Comparison of ENCODE assay signal across 15 cellular contexts in the genomic region with DNA sequence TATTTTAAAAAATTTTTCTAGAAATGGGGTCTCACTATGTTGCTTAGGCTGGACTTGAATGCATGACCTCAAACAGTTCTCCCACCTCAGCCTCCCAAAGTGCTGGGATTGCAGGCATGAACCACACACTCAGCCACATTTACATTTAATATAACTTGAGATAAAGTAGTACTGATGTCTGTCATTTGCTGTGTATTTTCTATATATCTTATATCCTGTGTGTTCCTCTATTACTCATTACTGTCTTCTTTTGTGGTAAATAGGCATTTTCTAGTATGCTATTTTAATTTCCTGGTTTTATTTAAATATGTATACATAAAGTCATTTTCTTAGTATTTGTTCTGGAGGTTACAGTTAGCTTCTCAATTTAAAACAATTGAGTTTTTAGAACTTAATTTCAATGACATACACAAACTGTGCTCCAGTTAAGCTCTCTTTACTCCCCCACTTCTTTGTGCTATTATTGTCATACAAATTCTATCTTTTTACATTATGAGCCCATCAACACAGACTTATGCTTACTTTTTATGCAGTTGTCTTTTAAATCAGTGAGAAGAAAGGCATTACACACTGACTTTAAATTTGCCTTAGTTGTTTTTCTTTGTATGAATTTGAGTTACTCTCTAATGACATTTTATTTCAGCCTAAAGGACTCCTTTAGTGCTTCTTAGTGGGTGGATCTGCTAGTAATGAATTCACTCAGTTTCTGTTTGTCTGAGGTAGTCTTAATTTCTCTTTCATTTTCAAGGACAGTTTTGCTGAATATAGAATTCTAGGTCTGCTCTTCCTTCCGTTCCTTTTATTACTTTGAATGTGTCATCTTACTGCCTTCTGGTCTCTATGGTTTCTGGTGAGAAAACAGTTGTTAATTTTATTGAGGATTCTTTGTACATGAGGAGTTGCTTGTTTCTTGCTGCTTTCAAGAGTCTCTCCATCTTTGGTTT. TPM values are rescaled to one million over a fixed set of nuclear protein-coding genes. Genes with fewer than 3 reads are reported as not detected.
DNase-seq lines count a peak whose midpoint lies in the region; ATAC-seq and TF ChIP-seq lines count a peak whose summit lies in the region.
"Had no signal": no experiment of that assay in that cellular context is flagged by ENCODE, and none has a peak within 500 bp of the region (broad histone marks: within the 10 kb centered on the region; RNA-seq: fewer than 3 reads in every experiment).

No MANE protein-coding gene starts in this region.

- no peaks in the 10 kb centered on the region for H3K4me1 ChIP-seq in osteoblast (ENCODE audit: insufficient read depth, low read length)

- H3K27ac Mint-ChIP-seq in activated CD8-positive, alpha-beta T cell treated with anti-CD3 and anti-CD28 coated beads for 36 hours, result peak overlapping the region; percentile 90

- no peaks in the 10 kb centered on the region for H3K27me3 Mint-ChIP-seq in activated CD8-positive, alpha-beta T cell treated with anti-CD3 and anti-CD28 coated beads for 36 hours

- ATAC-seq in GM19395 (IDR thresholded peaks at IDR 0.05; ENCODE audit: unreplicated experiment), result peak; percentile 98
- ATAC-seq in HG03060 (IDR thresholded peaks at IDR 0.05; ENCODE audit: low read depth, unreplicated experiment), result peak; percentile 42
- ATAC-seq in activated CD8-positive, alpha-beta T cell treated with anti-CD3 and anti-CD28 coated beads for 36 hours, result peak; percentile 92

- peaks cover 14% of the 10 kb centered on the region for H3K9me3 Mint-ChIP-seq in activated CD8-positive, alpha-beta T cell treated with anti-CD3 and anti-CD28 coated beads for 36 hours

- TF ChIP-seq CTCF in GM10266 (IDR thresholded peaks at IDR 0.05; ENCODE audit: control insufficient read depth, insufficient read depth, low read depth, missing control alignments) (no peak), osteoblast (IDR thresholded peaks at IDR 0.05; ENCODE audit: extremely low read depth, low read depth, low read length) (no peak)
- TF ChIP-seq CTCF in activated CD8-positive, alpha-beta T cell treated with anti-CD3 and anti-CD28 coated beads for 36 hours (IDR thresholded peaks at IDR 0.05), result no peak

- H3K4me3 Mint-ChIP-seq in activated CD8-positive, alpha-beta T cell treated with anti-CD3 and anti-CD28 coated beads for 36 hours, result peak overlapping the region; percentile 36

- H3K36me3 Mint-ChIP-seq in activated CD8-positive, alpha-beta T cell treated with anti-CD3 and anti-CD28 coated beads for 36 hours (ENCODE audit: low read depth), result no peaks in the 10 kb centered on the region

- H4K20me1 ChIP-seq in osteoblast (ENCODE audit: insufficient read depth, low read length), result no peaks in the 10 kb centered on the region

- H3K4me3 ChIP-seq in osteoblast (ENCODE audit: insufficient read depth, low read length), result no peak overlapping the region
- H3K4me3 ChIP-seq: PC-9, smooth muscle cell had no signal

- POLR2A ChIA-PET in activated CD8-positive, alpha-beta T cell treated with anti-CD3 and anti-CD28 coated beads for 36 hours (lab: Charles Lee), result interaction anchor here (0.6 to 1.0 kb wide), 2 partner anchors 26 to 76 kb away, joined by 3 read pairs; no protein-coding TSS in a partner anchor

- H3K36me3 ChIP-seq in osteoblast (ENCODE audit: insufficient read depth, low read length), result no peaks in the 10 kb centered on the region

- no peaks in the 10 kb centered on the region for H3K79me2 ChIP-seq in osteoblast (ENCODE audit: insufficient read depth, low read length)

- CTCF ChIA-PET in activated CD8-positive, alpha-beta T cell treated with anti-CD3 and anti-CD28 coated beads for 36 hours (lab: Charles Lee), result interaction anchor here (0.6 kb wide), 1 partner anchor 36 kb away, joined by 3 read pairs; no protein-coding TSS in a partner anchor

- no peak overlapping the region for H3K4me2 ChIP-seq in osteoblast (ENCODE audit: insufficient read depth, low read length)
- H3K4me2 ChIP-seq: PC-9, smooth muscle cell had no signal

- peaks cover 18% of the 10 kb centered on the region for H3K4me1 Mint-ChIP-seq in activated CD8-positive, alpha-beta T cell treated with anti-CD3 and anti-CD28 coated beads for 36 hours (ENCODE audit: low read depth)

- DNase-seq in GM10266 (ENCODE audit: extremely low spot score) (peak; percentile 71), osteoblast (ENCODE audit: insufficient read length, low spot score, missing footprints) (no peak), NCI-H2081 treated with DMSO at 0.1 percent for 48 hours (lab: John Stamatoyannopoulos, UW) (no peak), COLO829 (ENCODE audit: low spot score) (no peak)
- DNase-seq in activated CD8-positive, alpha-beta T cell treated with anti-CD3 and anti-CD28 coated beads for 36 hours, result no peak
- no peak for DNase-seq in activated effector memory CD4-positive, alpha-beta T cell treated with Interleukin-2 at 50 U/mL for 16 hours
- DNase-seq: activated CD4-positive, alpha-beta T cell treated with anti-CD3 and anti-CD28 coated beads for 4 hours; DMS 273 treated with DMSO at 0.1 percent for 48 hours; foreskin melanocyte; mesenchymal stem cell; PC-9; stimulated activated naive CD4-positive, alpha-beta T cell treated with Interleukin-2 at 50 U/mL for 16 hours had no signal

- H3K27ac ChIP-seq in osteoblast (ENCODE audit: low read depth, low read length), result no peak overlapping the region
- H3K27ac ChIP-seq: PC-9 had no signal

- intact Hi-C loops in activated CD8-positive, alpha-beta T cell treated with anti-CD3 and anti-CD28 coated beads for 36 hours (cut with micrococcal nuclease), result loop anchor here (2.0 kb wide), 1 partner anchor 26 kb away; no protein-coding TSS in a partner anchor

- H3K27me3 ChIP-seq in osteoblast (ENCODE audit: insufficient read depth, low read length), result peaks cover 10% of the 10 kb centered on the region

- H2AFZ ChIP-seq in osteoblast (ENCODE audit: low read length), result no peak overlapping the region
- H2AFZ ChIP-seq: PC-9 had no signal

- H3K9me3 ChIP-seq in osteoblast (ENCODE audit: low read depth, low read length), result no peaks in the 10 kb centered on the region

RNA-seq across cellular contexts. Expression of gene INPP4A, which starts 6.2 kb away (rescaled TPM):
- total RNA-seq in activated CD8-positive, alpha-beta T cell treated with anti-CD3 and anti-CD28 coated beads for 36 hours, result 10 to 100 TPM; 46.7 to 46.9 TPM
- 25.7 and 25.9 TPM in 2 replicates for total RNA-seq in osteoblast

Comparison
In these comparisons a context has a peak if more than half of its experiments do, and no peak if none do; other contexts are left out.
1. ATAC-seq: peak in every context shown above with its lines; median percentile 98 in GM19395; 92 in activated CD8-positive, alpha-beta T cell treated with anti-CD3 and anti-CD28 coated beads for 36 hours; 42 in HG03060.